ENCODE assay signal across 8 cellular contexts in the genomic region with DNA sequence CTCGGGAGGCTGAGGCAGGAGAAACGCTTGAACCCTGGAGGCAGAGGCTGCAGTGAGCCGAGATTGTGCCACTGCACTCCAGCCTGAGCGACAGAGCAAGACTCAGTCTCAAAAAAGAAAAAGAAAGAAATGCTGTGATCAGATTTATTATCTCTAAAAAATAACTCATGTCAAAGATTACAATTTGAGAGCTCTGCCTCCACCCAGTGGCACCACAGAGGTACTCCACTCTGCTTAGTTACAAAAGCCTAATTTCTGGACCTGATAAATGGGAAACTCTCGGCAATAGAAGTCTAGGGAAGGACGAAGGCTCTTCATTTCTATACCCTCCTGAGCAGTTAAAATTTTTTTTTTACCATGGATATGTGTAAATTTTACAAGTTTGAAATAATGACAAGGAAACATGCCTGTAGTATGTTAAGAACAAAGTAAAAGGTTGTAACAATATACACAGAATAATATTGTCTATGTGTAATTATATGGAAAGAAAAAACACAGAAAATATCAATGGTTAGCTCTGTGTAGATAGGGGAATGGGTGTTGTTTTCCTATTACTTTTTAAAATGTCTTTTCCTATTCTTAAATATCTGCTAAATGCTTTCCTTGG.
A peak's percentile ranks its signal among the peaks of the same experiment; 100 is the strongest.
DNase-seq lines count a peak whose midpoint lies in the region; ATAC-seq and TF ChIP-seq lines count a peak whose summit lies in the region.

No MANE protein-coding gene starts in this region.

- H3K36me3 Mint-ChIP-seq in activated T-cell treated with anti-CD3 and anti-CD28 coated beads, Interleukin-2, amount 50 U/mL, for 24 hours (ENCODE audit: low read depth), result peaks cover 47% of the 10 kb centered on the region

- H3K79me2 ChIP-seq in OCI-LY7 (ENCODE audit: insufficient read depth, low read depth, low read length), result peaks cover 82% of the 10 kb centered on the region; the same call in 1 of the 2 replicates

- no peaks in the 10 kb centered on the region for H3K27me3 ChIP-seq in transverse colon

- peak overlapping the region; percentile 44 for H3K27ac ChIP-seq in OCI-LY7 (ENCODE audit: low read depth, low read length, poor library complexity, severe bottlenecking)
- H3K27ac ChIP-seq in transverse colon, result peak overlapping the region in 2 of 4 donors; percentile 30 to 38

- H3K4me3 ChIP-seq in OCI-LY7 (ENCODE audit: low read depth, low read length, poor library complexity, severe bottlenecking) (no peak overlapping the region), fibroblast of pulmonary artery (replicated peaks; ENCODE audit: low read depth, low read length) (no peak overlapping the region), transverse colon (no peak overlapping the region)

- 0 out of 2 replicates have a peak overlapping the region, but pooled peaks have one; percentile 27 for H3K4me2 ChIP-seq in OCI-LY7 (ENCODE audit: low read length)

- peaks cover 73% of the 10 kb centered on the region for H3K36me3 ChIP-seq in OCI-LY7 (ENCODE audit: insufficient read depth, low read length)
- no peaks in the 10 kb centered on the region for H3K36me3 ChIP-seq in transverse colon

- no peak for TF ChIP-seq EP300 in transverse colon (IDR thresholded peaks at IDR 0.05; ENCODE audit: low read depth)

- CTCF ChIA-PET in OCI-LY7 (lab: Charles Lee; ENCODE audit: unreplicated experiment), result no interaction called here

- in situ Hi-C loops in transverse colon (cut with MboI; ENCODE audit: low pct_ligation_motif_present in 1 of 4, low pct_unique_long_range_greater_than_20kb in 1 of 4, low sequenced_read_pairs in 3 of 4), result loop anchor here (25.0 kb wide), 4 partner anchors 248 to 673 kb away; partner anchors contain the start of gene TBC1D19 (in 1 of the 4)

- ATAC-seq in GM19468 (IDR thresholded peaks at IDR 0.05; ENCODE audit: extremely low read depth, unreplicated experiment) (peak; percentile 53), omental fat pad (ENCODE audit: low FRiP score) (peak; percentile 71)

- peaks cover 26% of the 10 kb centered on the region for H3K4me1 Mint-ChIP-seq in activated T-cell treated with anti-CD3 and anti-CD28 coated beads, Interleukin-2, amount 50 U/mL, for 24 hours (ENCODE audit: low read depth)

- H3K4me1 ChIP-seq in OCI-LY7 (ENCODE audit: insufficient read depth, low read length, poor library complexity, severe bottlenecking) (peaks cover 74% of the 10 kb centered on the region), transverse colon (peaks cover 0 to 39% (median 0%) of the 10 kb centered on the region in 4 donors)

- H4K20me1 ChIP-seq in OCI-LY7 (ENCODE audit: insufficient read depth, low read length), result no peaks in the 10 kb centered on the region

- no peaks in the 10 kb centered on the region for H3K9me3 Mint-ChIP-seq in activated T-cell treated with anti-CD3 and anti-CD28 coated beads, Interleukin-2, amount 50 U/mL, for 24 hours

- peak; percentile 94 for TF ChIP-seq CTCF in OCI-LY7 (conservative IDR thresholded peaks at IDR 0.05; ENCODE audit: low read length)
- TF ChIP-seq CTCF in fibroblast of pulmonary artery (IDR thresholded peaks at IDR 0.05; ENCODE audit: low read length, missing control alignments), result peak; percentile 89
- peak in 2 of 3 donors; percentile 68 to 74 for TF ChIP-seq CTCF in omental fat pad (IDR thresholded peaks at IDR 0.05)
- TF ChIP-seq CTCF in transverse colon (IDR thresholded peaks at IDR 0.05), result peak; percentile 87 to 93 (median 92)

- no TSS peak for BruUV-seq in OCI-LY7 (replicated peaks; lab: Mats Ljungman, UMichigan)

- POLR2A ChIA-PET in OCI-LY7 (lab: Charles Lee), result interaction anchor here (0.7 to 9.7 kb wide), 9 partner anchors 8 to 1144 kb away, joined by 3 to 187 read pairs (median 4); partner anchors contain the start of gene STIM2

- H3K9me2 ChIP-seq in OCI-LY7 (ENCODE audit: insufficient read depth, low read length), result no peaks in the 10 kb centered on the region

- no peak overlapping the region for H2AFZ ChIP-seq in OCI-LY7 (ENCODE audit: low read length)

- no peaks in the 10 kb centered on the region for H3K27me3 Mint-ChIP-seq in activated T-cell treated with anti-CD3 and anti-CD28 coated beads, Interleukin-2, amount 50 U/mL, for 24 hours

- 21 to 33% methylated on average over 6 of the region's 6 CpGs for WGBS in transverse colon (ENCODE audit: low coverage in 1 of 2), 2 donors

- DNase-seq in COLO829 (ENCODE audit: low spot score), result peak; percentile 42
- DNase-seq in HK-2 (ENCODE audit: unreplicated experiment), result peak; percentile 15
- peak; percentile 78 for DNase-seq in OCI-LY7 (ENCODE audit: low spot score)
- DNase-seq in activated T-cell treated with anti-CD3 and anti-CD28 coated beads, Interleukin-2, amount 50 U/mL, for 24 hours, result peak; percentile 64
- DNase-seq in fibroblast of pulmonary artery (ENCODE audit: low read depth), result peak; percentile 83
- no peak for DNase-seq in omental fat pad (ENCODE audit: low spot score)
- DNase-seq in transverse colon, result peak; percentile 63

- TF ChIP-seq POLR2A in transverse colon (IDR thresholded peaks at IDR 0.05), result no peak

- peak overlapping the region; percentile 52 for H3K27ac Mint-ChIP-seq in activated T-cell treated with anti-CD3 and anti-CD28 coated beads, Interleukin-2, amount 50 U/mL, for 24 hours

- intact Hi-C loops in OCI-LY7 (cut with micrococcal nuclease; ENCODE audit: unreplicated experiment) (loop anchor here (1.0 to 10.0 kb wide), 7 partner anchors 150 to 686 kb away; partner anchors contain the start of genes RBPJ, STIM2 and TBC1D19), transverse colon (cut with DNase I; ENCODE audit: low total_unique reads) (no loop called here)

- H3K9me3 ChIP-seq in OCI-LY7 (ENCODE audit: low read length) (peaks cover 10% of the 10 kb centered on the region; the same call in 1 of the 2 replicates), transverse colon (no peaks in the 10 kb centered on the region)

- no peak overlapping the region for H3K4me3 Mint-ChIP-seq in activated T-cell treated with anti-CD3 and anti-CD28 coated beads, Interleukin-2, amount 50 U/mL, for 24 hours
